ENCODE assay signal across 8 cellular contexts in genomic region chr5:36696059-36696673, GRCh38.
DNase-seq lines count a peak whose midpoint lies in the region; ATAC-seq and TF ChIP-seq lines count a peak whose summit lies in the region.

No MANE protein-coding gene starts in this region.

- no peak overlapping the region for H3K27ac Mint-ChIP-seq in stimulated activated effector memory CD8-positive, alpha-beta T cell treated with anti-CD3 and anti-CD28 coated beads, Interleukin-12 subunit alpha, Interleukin-12 subunit beta, amount 100 ng/mL, for 72 hours

- no peaks in the 10 kb centered on the region for H3K79me1 ChIP-seq in IMR-90 (ENCODE audit: low read depth in 1 of 2, low read length in 2 of 2)

- no peak overlapping the region for H3K4me3 Mint-ChIP-seq in stimulated activated effector memory CD8-positive, alpha-beta T cell treated with anti-CD3 and anti-CD28 coated beads, Interleukin-12 subunit alpha, Interleukin-12 subunit beta, amount 100 ng/mL, for 72 hours

- H3K4me2 ChIP-seq in DND-41 (ENCODE audit: insufficient read depth, low read length) (no peak overlapping the region), IMR-90 (ENCODE audit: low read depth, low read length) (no peak overlapping the region), mammary epithelial cell (ENCODE audit: insufficient read depth, low read depth, low read length) (no peak overlapping the region)

- H3K27ac ChIP-seq in DND-41 (ENCODE audit: low read length) (no peak overlapping the region), IMR-90 (ENCODE audit: insufficient read depth, low read length) (no peak overlapping the region), mammary epithelial cell (ENCODE audit: insufficient read depth, low read depth, low read length) (no peak overlapping the region)

- WGBS in IMR-90 (ENCODE audit: extremely low coverage in 2 of 2, insufficient read length in 1 of 2), 2 experiments = 11% methylated on average over 1 of the region's 7 CpGs; no CpG with 5 or more reads in 1 of the 2 experiments
- 30% methylated on average over 7 of the region's 7 CpGs for WGBS in mammary epithelial cell (ENCODE audit: low coverage, missing lambda C conversion rate)

- H3K23ac ChIP-seq in IMR-90 (ENCODE audit: low read depth, low read length) = no peak overlapping the region

- no peak overlapping the region for H2AK5ac ChIP-seq in IMR-90 (ENCODE audit: low read depth, low read length)

- no peak for TF ChIP-seq POLR2A in IMR-90 (IDR thresholded peaks at IDR 0.05; ENCODE audit: low read depth, low read length)

- H3K79me2 ChIP-seq in DND-41 (ENCODE audit: insufficient read depth, low read length) = no peaks in the 10 kb centered on the region
- H3K79me2 ChIP-seq in mammary epithelial cell (ENCODE audit: insufficient read depth, low read length) = no peaks in the 10 kb centered on the region

- H3K14ac ChIP-seq in IMR-90 (replicated peaks; ENCODE audit: low read depth, low read length) = no peak overlapping the region

- H2BK15ac ChIP-seq in IMR-90 (ENCODE audit: low read depth, low read length) = no peak overlapping the region

- no peaks in the 10 kb centered on the region for H3K9me3 ChIP-seq in DND-41 (ENCODE audit: insufficient read depth, low read length, severe bottlenecking)
- no peaks in the 10 kb centered on the region for H3K9me3 ChIP-seq in IMR-90 (ENCODE audit: control insufficient read depth, insufficient read depth, low read length)
- no peaks in the 10 kb centered on the region for H3K9me3 ChIP-seq in mammary epithelial cell (replicated peaks; ENCODE audit: insufficient read depth, low read length)

- no peaks in the 10 kb centered on the region for H3K9me1 ChIP-seq in IMR-90 (ENCODE audit: insufficient read depth, low read length)

- H3K9ac ChIP-seq in DND-41 (ENCODE audit: low read depth, low read length) (no peak overlapping the region), IMR-90 (ENCODE audit: low read depth, low read length) (no peak overlapping the region), mammary epithelial cell (ENCODE audit: insufficient read depth, low read length) (no peak overlapping the region)

- H3K27me3 ChIP-seq in DND-41 (ENCODE audit: insufficient read depth, low read length, poor library complexity) = peaks cover 10% of the 10 kb centered on the region
- peaks cover 17% of the 10 kb centered on the region for H3K27me3 ChIP-seq in IMR-90 (ENCODE audit: control insufficient read depth, insufficient read depth, low read length)
- no peaks in the 10 kb centered on the region for H3K27me3 ChIP-seq in mammary epithelial cell (ENCODE audit: insufficient read depth, low read length)

- no peaks in the 10 kb centered on the region for H3K36me3 Mint-ChIP-seq in stimulated activated effector memory CD8-positive, alpha-beta T cell treated with anti-CD3 and anti-CD28 coated beads, Interleukin-12 subunit alpha, Interleukin-12 subunit beta, amount 100 ng/mL, for 72 hours

- POLR2A ChIA-PET in IMR-90 (lab: Charles Lee; ENCODE audit: unreplicated experiment) = no interaction called here

- H4K8ac ChIP-seq in IMR-90 (ENCODE audit: low read depth in 2 of 2, low read length in 2 of 2) = no peak overlapping the region

- CTCF ChIA-PET in IMR-90 (lab: Yijun Ruan, JAX) (interaction anchor here (0.6 to 1.8 kb wide), 13 partner anchors 20 to 1574 kb away, joined by 3 to 10 read pairs (median 4); partner anchors contain the start of gene RANBP3L), mammary epithelial cell (lab: Charles Lee; ENCODE audit: low non-redundant PET) (interaction anchor here (0.9 to 2.0 kb wide), 3 partner anchors 281 to 610 kb away, joined by 3 to 21 read pairs (median 3); no protein-coding TSS in a partner anchor)

- no peaks in the 10 kb centered on the region for H3K36me3 ChIP-seq in DND-41 (ENCODE audit: insufficient read depth, low read length)
- H3K36me3 ChIP-seq in IMR-90 (ENCODE audit: control insufficient read depth, insufficient read depth, low read length) = no peaks in the 10 kb centered on the region
- no peaks in the 10 kb centered on the region for H3K36me3 ChIP-seq in mammary epithelial cell (ENCODE audit: insufficient read depth, low read length)

- no peak overlapping the region for H2BK20ac ChIP-seq in IMR-90 (ENCODE audit: low read depth, low read length)

- peak; percentile 68 for TF ChIP-seq RAD21 in IMR-90 (IDR thresholded peaks at IDR 0.05; ENCODE audit: low read length)

- H3K4me1 ChIP-seq in DND-41 (ENCODE audit: insufficient read depth, low read length) = no peaks in the 10 kb centered on the region
- peaks cover 2% of the 10 kb centered on the region; the same call in 1 of the 2 replicates for H3K4me1 ChIP-seq in IMR-90 (ENCODE audit: control insufficient read depth, insufficient read depth, low read length)
- peaks cover 8% of the 10 kb centered on the region for H3K4me1 ChIP-seq in mammary epithelial cell (ENCODE audit: insufficient read depth, low read length)

- no peaks in the 10 kb centered on the region for H3K9me3 Mint-ChIP-seq in stimulated activated effector memory CD8-positive, alpha-beta T cell treated with anti-CD3 and anti-CD28 coated beads, Interleukin-12 subunit alpha, Interleukin-12 subunit beta, amount 100 ng/mL, for 72 hours

- BruUV-seq in IMR-90 (replicated peaks; lab: Mats Ljungman, UMichigan) = no TSS peak
- BruUV-seq in mammary epithelial cell (replicated peaks; lab: Mats Ljungman, UMichigan) = no TSS peak

- no peak overlapping the region for H2BK120ac ChIP-seq in IMR-90 (ENCODE audit: low read depth, low read length)

- peak; percentile 77 for TF ChIP-seq CTCF in DND-41 (IDR thresholded peaks at IDR 0.05; ENCODE audit: borderline replicate concordance, extremely low read depth, low read length, poor library complexity, severe bottlenecking)
- TF ChIP-seq CTCF in IMR-90 (conservative IDR thresholded peaks at IDR 0.05; ENCODE audit: low read depth, low read length) = peak; percentile 70
- TF ChIP-seq CTCF in mammary epithelial cell (conservative IDR thresholded peaks at IDR 0.05 in 1 of 2, IDR thresholded peaks at IDR 0.05 in 1 of 2; ENCODE audit: extremely low read depth in 1 of 2, insufficient read depth in 1 of 2, low read depth in 1 of 2, low read length in 2 of 2) = peak; percentile 80 to 90

- no peak overlapping the region for H4K5ac ChIP-seq in IMR-90 (ENCODE audit: low read depth, low read length)

- H2AFZ ChIP-seq in DND-41 (ENCODE audit: low read depth, low read length) (no peak overlapping the region), IMR-90 (replicated peaks; ENCODE audit: low read length, poor library complexity) (peak overlapping the region; percentile 63), mammary epithelial cell (ENCODE audit: low read depth, low read length) (peak overlapping the region; percentile 58)

- H4K20me1 ChIP-seq in DND-41 (ENCODE audit: insufficient read depth, low read length) = no peaks in the 10 kb centered on the region
- H4K20me1 ChIP-seq in IMR-90 (ENCODE audit: insufficient read depth, low read length) = no peaks in the 10 kb centered on the region
- no peaks in the 10 kb centered on the region for H4K20me1 ChIP-seq in mammary epithelial cell (ENCODE audit: insufficient read depth, low read length)

- peak; percentile 76 for ATAC-seq in DND-41 (ENCODE audit: insufficient read depth, low read depth)
- ATAC-seq in GM21423 (IDR thresholded peaks at IDR 0.05; ENCODE audit: unreplicated experiment) = peak; percentile 33
- ATAC-seq in IMR-90 (ENCODE audit: low read depth) = peak; percentile 65
- peak; percentile 89 for ATAC-seq in left lobe of liver
- peak; percentile 65 for ATAC-seq in stimulated activated effector memory CD8-positive, alpha-beta T cell treated with anti-CD3 and anti-CD28 coated beads, Interleukin-12 subunit alpha, Interleukin-12 subunit beta, amount 100 ng/mL, for 72 hours

- H3K4me1 Mint-ChIP-seq in stimulated activated effector memory CD8-positive, alpha-beta T cell treated with anti-CD3 and anti-CD28 coated beads, Interleukin-12 subunit alpha, Interleukin-12 subunit beta, amount 100 ng/mL, for 72 hours = peaks cover 5% of the 10 kb centered on the region

- dilution Hi-C loops in IMR-90 (cut with HindIII; ENCODE audit: low sequenced_read_pairs, unreplicated experiment) = no loop called here
- dilution Hi-C loops in mammary epithelial cell (cut with HindIII; ENCODE audit: low sequenced_read_pairs) = no loop called here

- H3K18ac ChIP-seq in IMR-90 (ENCODE audit: low read depth, low read length) = no peak overlapping the region

- in situ Hi-C loops in IMR-90 (cut with MboI; ENCODE audit: low sequenced_read_pairs) (loop anchor here (10.0 kb wide), 2 partner anchors 191 to 431 kb away; no protein-coding TSS in a partner anchor), mammary epithelial cell (cut with MboI; ENCODE audit: low sequenced_read_pairs in 2 of 2) (loop anchor here (10.0 kb wide), 3 partner anchors 431 to 521 kb away; no protein-coding TSS in a partner anchor)

- H3K56ac ChIP-seq in IMR-90 (ENCODE audit: extremely low read depth, insufficient read depth, low read length) = no peak overlapping the region

- no peak overlapping the region for H4K91ac ChIP-seq in IMR-90 (ENCODE audit: insufficient read depth, low read depth, low read length)

- no peak overlapping the region for H3K4ac ChIP-seq in IMR-90 (ENCODE audit: low read depth, low read length)

- H2BK5ac ChIP-seq in IMR-90 (ENCODE audit: low read depth, low read length, poor library complexity, severe bottlenecking) = no peak overlapping the region

- H2AK9ac ChIP-seq in IMR-90 (replicated peaks; ENCODE audit: low read depth, low read length, poor library complexity) = no peak overlapping the region

- peak; percentile 43 for DNase-seq in DND-41
- DNase-seq in IMR-90 = peak; percentile 61
- peak; percentile 40 for DNase-seq in SK-N-DZ (ENCODE audit: low spot score)
- peak; percentile 61 for DNase-seq in mammary epithelial cell
- peak; percentile 65 for DNase-seq in left lobe of liver (ENCODE audit: low spot score)
- peak in 1 of 2 donors; percentile 54 for DNase-seq in stimulated activated effector memory CD8-positive, alpha-beta T cell treated with anti-CD3 and anti-CD28 coated beads, Interleukin-12 subunit alpha, Interleukin-12 subunit beta, amount 100 ng/mL, for 72 hours (ENCODE audit: low spot score in 2 of 2)
- no peak for DNase-seq in GM19238 (ENCODE audit: insufficient read length, low spot score)

- no peak overlapping the region for H3K4me3 ChIP-seq in DND-41 (ENCODE audit: low read depth in 1 of 2, low read length in 2 of 2)
- no peak overlapping the region for H3K4me3 ChIP-seq in IMR-90 (ENCODE audit: insufficient read depth, low read depth, low read length)
- H3K4me3 ChIP-seq in mammary epithelial cell (replicated peaks in 1 of 3; ENCODE audit: insufficient read depth in 1 of 3, low read depth in 2 of 3, low read length in 3 of 3) = no peak overlapping the region

- intact Hi-C loops in IMR-90 (cut with micrococcal nuclease) = loop anchor here (1.0 to 10.0 kb wide), 4 partner anchors 282 to 621 kb away; partner anchors contain the start of gene RANBP3L
- intact Hi-C loops in mammary epithelial cell (cut with micrococcal nuclease) = loop anchor here (1.0 kb wide), 2 partner anchors 431 to 617 kb away; no protein-coding TSS in a partner anchor

TF ChIP-seq in IMR-90, 13 proteins besides CTCF, POLR2A, EP300 and RAD21:
- TF ChIP-seq SMC3 (IDR thresholded peaks at IDR 0.05; ENCODE audit: low read depth, low read length) (peak; percentile 61), MAFK (IDR thresholded peaks at IDR 0.05; ENCODE audit: low read depth, low read length) (no peak)

Comparison
In these comparisons a context has a peak if more than half of its experiments do, and no peak if none do; other contexts are left out.
1. ATAC-seq: peak in every context shown above with its lines; median percentile 89 in left lobe of liver; 76 in DND-41; 65 in IMR-90; 65 in stimulated activated effector memory CD8-positive, alpha-beta T cell treated with anti-CD3 and anti-CD28 coated beads, Interleukin-12 subunit alpha, Interleukin-12 subunit beta, amount 100 ng/mL, for 72 hours; 33 in GM21423.